In the genomic region with DNA sequence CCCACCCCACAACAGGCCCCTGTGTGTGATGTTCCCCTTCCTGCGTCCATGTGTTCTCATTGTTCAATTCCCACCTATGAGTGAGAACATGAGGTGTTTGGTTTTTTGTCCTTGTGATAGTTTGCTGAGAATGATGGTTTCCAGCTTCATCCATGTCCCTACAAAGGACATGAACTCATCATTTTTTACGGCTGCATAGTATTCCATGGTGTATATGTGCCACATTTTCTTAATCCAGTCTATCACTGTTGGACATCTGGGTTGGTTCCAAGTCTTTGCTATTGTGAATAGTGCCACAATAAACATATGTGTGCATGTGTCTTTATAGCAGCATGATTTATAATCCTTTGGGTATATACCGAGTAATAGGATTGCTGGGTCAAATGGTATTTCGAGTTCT, we compare ENCODE assay signal across 3 cellular contexts. TPM values are rescaled to one million over a fixed set of nuclear protein-coding genes. Genes with fewer than 3 reads are reported as not detected.
A peak's percentile ranks its signal among the peaks of the same experiment; 100 is the strongest.
DNase-seq lines count a peak whose midpoint lies in the region; ATAC-seq, FAIRE-seq and TF ChIP-seq lines count a peak whose summit lies in the region.
"Not testable (repeated sequence)": the region's sequence is repeated elsewhere in the genome, so short reads cannot be mapped to it uniquely, and the experiment has no call there.

No MANE protein-coding gene starts in this region.

- not testable (repeated sequence) for TF ChIP-seq RAD21 in K562 (CRISPR knock-in tag; conservative IDR thresholded peaks at IDR 0.05 in 1 of 2, IDR thresholded peaks at IDR 0.05 in 1 of 2)

- not testable (repeated sequence) for H3K9me1 ChIP-seq in K562 (ENCODE audit: control insufficient read depth, insufficient read depth, low read length)

- 95% methylated on average over 2 of the region's 4 CpGs for WGBS in K562 (ENCODE audit: insufficient coverage, low coverage, missing lambda C conversion rate)

- not testable (repeated sequence) for H3K36me3 ChIP-seq in HEK293 (ENCODE audit: control insufficient read depth in 2 of 2, insufficient read depth in 1 of 2, low read length in 2 of 2); RWPE2 (ENCODE audit: low read depth); K562 (ENCODE audit: control insufficient read depth, insufficient read depth, low read length)

- not testable (repeated sequence) for H3K9me3 ChIP-seq in HEK293 (ENCODE audit: control insufficient read depth, insufficient read depth, low read depth, low read length); RWPE2 (ENCODE audit: severe bottlenecking); K562 (replicated peaks; ENCODE audit: control insufficient read depth, insufficient read depth, low read depth, low read length)

- H4K20me1 ChIP-seq in K562 (replicated peaks; ENCODE audit: control insufficient read depth, insufficient read depth, low read length), result not testable (repeated sequence)

- not testable (repeated sequence) for FAIRE-seq in K562 (lab: Jason Lieb, UNC)

- CTCF ChIA-PET in HEK293 (lab: Yijun Ruan, JAX); K562 (lab: Yijun Ruan, JAX; ENCODE audit: low intra/inter-chr PET ratio): not testable (repeated sequence)

- intact Hi-C loops in K562 (cut with micrococcal nuclease), result not testable (repeated sequence)

- H3K27me3 ChIP-seq in RWPE2 (ENCODE audit: insufficient read depth, poor library complexity, severe bottlenecking); K562 (ENCODE audit: control insufficient read depth in 2 of 2, insufficient read depth in 2 of 2, low read length in 2 of 2): not testable (repeated sequence)

- not testable (repeated sequence) for H3K27ac ChIP-seq in HEK293 (ENCODE audit: extremely low read depth, low read depth, low read length); K562 (ENCODE audit: extremely low read depth, low read depth, low read length)
- peak overlapping the region; percentile 91 for H3K27ac ChIP-seq in RWPE2 (ENCODE audit: poor library complexity, severe bottlenecking)

- not testable (repeated sequence) for TF ChIP-seq EP300 in K562 (IDR thresholded peaks at IDR 0.05; ENCODE audit: low read length)

- TF ChIP-seq CTCF in HEK293 (tag by site-specific recombination; IDR thresholded peaks at IDR 0.05); RWPE2 (IDR thresholded peaks at IDR 0.05; ENCODE audit: poor library complexity, severe bottlenecking); K562 (IDR thresholded peaks at IDR 0.05 in 2 of 3, conservative IDR thresholded peaks at IDR 0.05 in 1 of 3; ENCODE audit: insufficient read depth in 2 of 3, low read depth in 1 of 3, low read length in 3 of 3): not testable (repeated sequence)

- not testable (repeated sequence) for BruUV-seq in K562 (replicated peaks; lab: Mats Ljungman, UMichigan)

- not testable (repeated sequence) for TF ChIP-seq POLR2A in K562 (conservative IDR thresholded peaks at IDR 0.05)

- not testable (repeated sequence) for H3K79me2 ChIP-seq in K562 (ENCODE audit: control insufficient read depth, insufficient read depth, low read length)

- H3K4me3 ChIP-seq in HEK293 (ENCODE audit: low read depth, low read length); RWPE2 (ENCODE audit: severe bottlenecking); K562: not testable (repeated sequence)

- POLR2A ChIA-PET in HEK293 (lab: Yijun Ruan, JAX); K562 (lab: Yijun Ruan, JAX): not testable (repeated sequence)

- H3K9ac ChIP-seq in K562 (ENCODE audit: insufficient read depth in 1 of 2, low read depth in 2 of 2, low read length in 2 of 2), result not testable (repeated sequence)

- H3K4me2 ChIP-seq in K562 (ENCODE audit: insufficient read depth, low read length), result not testable (repeated sequence)

- H3K4me1 ChIP-seq in HEK293 (ENCODE audit: control insufficient read depth, insufficient read depth, low read length), result not testable (repeated sequence)
- H3K4me1 ChIP-seq in RWPE2 (ENCODE audit: insufficient read depth, poor library complexity, severe bottlenecking) (peaks cover 23% of the 10 kb centered on the region), K562 (replicated peaks in 1 of 2; ENCODE audit: control insufficient read depth in 2 of 2, insufficient read depth in 2 of 2, low read length in 2 of 2) (peaks cover 17 to 44% of the 10 kb centered on the region in 2 experiments)

- DNase-seq in RWPE2 (ENCODE audit: low spot score); K562 (ENCODE audit: extremely low read depth in 1 of 4, low spot score in 3 of 4): not testable (repeated sequence)

- in situ Hi-C loops in K562 (cut with MboI), result not testable (repeated sequence)

- ATAC-seq in RWPE2 (ENCODE audit: low read depth); K562: not testable (repeated sequence)

- not testable (repeated sequence) for H2AFZ ChIP-seq in K562 (ENCODE audit: low read depth, low read length)

TF ChIP-seq in HEK293, 187 proteins besides CTCF, POLR2A, EP300 and RAD21:
- peak; percentile 91 for TF ChIP-seq ZNF146 (tag by site-specific recombination; IDR thresholded peaks at IDR 0.05)

TF ChIP-seq in K562, 482 proteins besides CTCF, POLR2A, EP300 and RAD21:
- peak; percentile 64 for TF ChIP-seq BCOR (IDR thresholded peaks at IDR 0.05)
- peak; percentile 23 to 60; a peak in 2 of 4 replicates for TF ChIP-seq KDM1A (IDR thresholded peaks at IDR 0.05)
TF ChIP-seq in K562: peak in this region for 2; not testable (repeated sequence) for 480.

RNA-seq across cellular contexts. Expression of a gene that starts 7.0 kb away (rescaled TPM):
- 88.0 and 129 TPM in 2 replicates for total RNA-seq in K562 (2011; cell fraction: chromatin; rRNA removed; ENCODE audit: low replicate concordance)
- 64.0 and 66.8 TPM in 2 replicates for total RNA-seq in K562 (2011; cell fraction: nucleolus; rRNA removed)
- total RNA-seq in K562 (2011; cell fraction: nucleoplasm; rRNA removed), result 80.4 and 113 TPM in 2 replicates
- total RNA-seq in K562 (2014; rRNA removed), result 25.7 and 25.8 TPM in 2 replicates
- total RNA-seq in K562 (2014; rRNA removed; fragmentation: Illumina TruSeq; extraction: Trizol), result 26.3 and 29.8 TPM in 2 replicates
- total RNA-seq in K562 (2015; rRNA removed; fragmentation: Illumina TruSeq; extraction: Trizol), result 33.2 and 33.7 TPM in 2 replicates
- total RNA-seq in K562 (2021), result 29.1 and 29.2 TPM in 2 replicates
- polyA plus RNA-seq in K562 (2011; rRNA removed), result 44.4 and 59.6 TPM in 2 replicates
- polyA plus RNA-seq in K562 (2011; cell fraction: cytosol; rRNA removed), result 26.6 and 30.8 TPM in 2 replicates
- polyA plus RNA-seq in K562 (2011; cell fraction: nucleus; rRNA removed), result 92.1 and 137 TPM in 2 replicates
- polyA plus RNA-seq in K562 (2012), result 24.3 and 28.6 TPM in 2 replicates
- 30.5 and 33.7 TPM in 2 replicates for polyA plus RNA-seq in K562 (2014; fragmentation: Illumina TruSeq; extraction: Trizol)
- 10 to 100 TPM; 10.9 to 11.1 TPM for polyA plus RNA-seq in K562 (2014; fragmentation: Nextera tagmentation; extraction: Ambion mirVana)
- 26.7 and 27.7 TPM in 2 replicates for polyA plus RNA-seq in K562 (2014; rRNA removed)
- polyA minus RNA-seq in K562 (2011; rRNA and poly(A)+ RNA removed), result 58.5 and 80.6 TPM in 2 replicates
- polyA minus RNA-seq in K562 (2011; cell fraction: cytosol; rRNA and poly(A)+ RNA removed), result 21.7 and 34.5 TPM in 2 replicates
- 64.1 and 102 TPM in 2 replicates for polyA minus RNA-seq in K562 (2011; cell fraction: nucleus; rRNA and poly(A)+ RNA removed)
